ENCODE assay signal across 21 cellular contexts in the genomic region with DNA sequence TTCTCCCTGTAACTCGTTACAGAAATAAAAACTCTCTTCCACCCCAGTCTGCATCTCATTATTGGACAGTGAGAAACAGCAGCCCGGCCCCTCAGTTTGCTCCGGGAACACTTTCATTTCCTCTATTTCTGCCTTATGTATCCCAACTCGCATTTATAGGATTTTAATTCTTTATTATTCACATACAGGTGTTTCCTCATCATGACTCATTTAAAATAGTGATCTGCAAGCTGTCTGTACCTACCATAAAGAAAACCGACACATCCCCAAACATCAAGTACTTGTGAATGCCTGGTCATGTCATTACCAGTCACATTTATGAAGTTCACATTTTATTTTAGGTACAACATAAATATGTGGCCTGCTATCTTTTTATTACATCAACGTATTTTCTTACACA. TPM values are rescaled to one million over a fixed set of nuclear protein-coding genes. Genes with fewer than 3 reads are reported as not detected.
"Had no signal": no experiment of that assay in that cellular context is flagged by ENCODE, and none has a peak within 500 bp of the region (broad histone marks: within the 10 kb centered on the region; RNA-seq: fewer than 3 reads in every experiment).

No MANE protein-coding gene starts in this region.

- H3K4me1 ChIP-seq: parathyroid adenoma, uterus had no signal

- H3K27me3 ChIP-seq: neutrophil, uterus had no signal

- H3K9ac ChIP-seq: parathyroid adenoma had no signal

- H3K4me3 ChIP-seq: esophagus muscularis mucosa, tibial nerve, uterus had no signal

- FAIRE-seq: endometrium, keratinocyte had no signal

- H3K36me3 ChIP-seq: esophagus muscularis mucosa, neutrophil, tibial nerve, uterus had no signal

- ATAC-seq: left lobe of liver; naive thymus-derived CD4-positive, alpha-beta T cell; stimulated activated effector memory CD8-positive, alpha-beta T cell treated with anti-CD3 and anti-CD28 coated beads, Interleukin-12 subunit alpha, Interleukin-12 subunit beta, amount 100 ng/mL, for 72 hours had no signal

- H3K27ac ChIP-seq: esophagus muscularis mucosa, neutrophil, parathyroid adenoma, tibial nerve, uterus had no signal

- H3K9me3 ChIP-seq: esophagus muscularis mucosa, neutrophil, tibial nerve, uterus had no signal

- H2AFZ ChIP-seq: parathyroid adenoma had no signal

- DNase-seq: activated CD4-positive, alpha-beta T cell treated with anti-CD3 and anti-CD28 coated beads, Interleukin-2, amount 10 ng/mL, durations not matched to agents 7 days and 5 days; activated CD8-positive, alpha-beta memory T cell treated with anti-CD3 and anti-CD28 coated beads, Interleukin-2, amount 50 U/mL, for 48 hours; activated naive CD8-positive, alpha-beta T cell treated with anti-CD3 and anti-CD28 coated beads for 36 hours; anterior cingulate cortex; hippocampal formation; naive thymus-derived CD4-positive, alpha-beta T cell; uterus had no signal

- H3K79me2 ChIP-seq: parathyroid adenoma had no signal

RNA-seq across cellular contexts. Expression of a gene that starts 42.7 kb away (rescaled TPM):
- total RNA-seq: activated CD4-positive, alpha-beta T cell treated with anti-CD3 and anti-CD28 coated beads, Interleukin-2, amount 10 ng/mL, durations not matched to agents 7 days and 5 days; activated naive CD8-positive, alpha-beta T cell treated with anti-CD3 and anti-CD28 coated beads for 36 hours; activated T-helper 1 cell treated with anti-CD3 and anti-CD28 coated beads, Interleukin-12 subunit alpha, Interleukin-12 subunit beta, Interleukin-2, Interleukin-4 antibody, amounts not matched to agents 30 ng/mL and 10 ng/mL and 1 ng/mL, durations not matched to agents 14 hours and 24 hours and 36 hours; cerebellum; esophagus muscularis mucosa; left lobe of liver; mononuclear cell; naive thymus-derived CD4-positive, alpha-beta T cell; renal cortical epithelial cell; subcutaneous adipose tissue; T-helper 2 cell treated with Interferon-gamma antibody and Interleukin-4, amounts not matched to agents 100 ng/mL and 5 ng/mL, for 36 hours; tibial nerve; uterus had no signal
- polyA plus RNA-seq: keratinocyte; naive thymus-derived CD4-positive, alpha-beta T cell had no signal
